In genomic region chr16:77951788-77952187, GRCh38 we compare ENCODE assay signal across 9 cellular contexts.
DNase-seq lines count a peak whose midpoint lies in the region; ATAC-seq and TF ChIP-seq lines count a peak whose summit lies in the region.
"Had no signal": no experiment of that assay in that cellular context is flagged by ENCODE, and none has a peak within 500 bp of the region (broad histone marks: within the 10 kb centered on the region; RNA-seq: fewer than 3 reads in every experiment).

No MANE protein-coding gene starts in this region.

- no peaks in the 10 kb centered on the region for H3K9me3 ChIP-seq in neural cell (ENCODE audit: low read length)

- peaks cover 23% of the 10 kb centered on the region for H3K27me3 Mint-ChIP-seq in WTC11 (ENCODE audit: low read depth)

- no peaks in the 10 kb centered on the region for H3K9me2 ChIP-seq in neural cell (ENCODE audit: insufficient read depth, low read length)

- DNase-seq in GM19238 (ENCODE audit: insufficient read length, low spot score) (peak; percentile 10), NCI-H1092 (lab: John Stamatoyannopoulos, UW) (peak; percentile 65), WTC11 (ENCODE audit: low spot score) (no peak), amygdala (lab: John Stamatoyannopoulos, UW) (no peak)
- no peak for DNase-seq in activated CD4-positive, alpha-beta T cell treated with anti-CD3 and anti-CD28 coated beads for 1 hour

- H3K9ac ChIP-seq in neural cell (ENCODE audit: low read length): no peak overlapping the region

- no peaks in the 10 kb centered on the region for H3K36me3 Mint-ChIP-seq in WTC11

- TF ChIP-seq RAD21 in neural cell (conservative IDR thresholded peaks at IDR 0.05): no peak

- H3K79me2 ChIP-seq in neural cell (replicated peaks; ENCODE audit: insufficient read depth, low read length): no peaks in the 10 kb centered on the region

- no peaks in the 10 kb centered on the region for H3K27me3 ChIP-seq in neural cell (ENCODE audit: insufficient read depth, low read depth, low read length)

- TF ChIP-seq EP300 in neural cell (conservative IDR thresholded peaks at IDR 0.05; ENCODE audit: poor library complexity, severe bottlenecking): no peak

- no peak overlapping the region for H3K27ac Mint-ChIP-seq in WTC11

- peak; percentile 43; the same call in 1 of the 2 replicates for TF ChIP-seq CTCF in WTC11 (IDR thresholded peaks at IDR 0.05)
- TF ChIP-seq CTCF in neural cell (IDR thresholded peaks at IDR 0.05; ENCODE audit: poor library complexity, severe bottlenecking): peak; percentile 35

- CTCF ChIA-PET in WTC11 (lab: Charles Lee): interaction anchor here (0.6 to 3.9 kb wide), 28 partner anchors 8 to 1287 kb away, joined by 3 to 47 read pairs (median 4); partner anchors contain the start of genes NUDT7 and WWOX

- no peak overlapping the region for H3K4me3 ChIP-seq in neural cell (ENCODE audit: low read length)
- H3K4me3 ChIP-seq: lung, SK-N-MC had no signal

- no peak overlapping the region for H3K27ac ChIP-seq in neural cell (ENCODE audit: low read length)
- H3K27ac ChIP-seq: SK-N-MC had no signal

- H3K4me2 ChIP-seq in neural cell (ENCODE audit: low read length): no peak overlapping the region

- H3F3A ChIP-seq in neural cell (ENCODE audit: insufficient read depth, low read length, poor library complexity, severe bottlenecking): no peaks in the 10 kb centered on the region

- no peaks in the 10 kb centered on the region for H4K20me1 ChIP-seq in neural cell (ENCODE audit: insufficient read depth)

- no peak overlapping the region for H3K4me3 Mint-ChIP-seq in WTC11

- peaks cover 48% of the 10 kb centered on the region for H3K4me1 Mint-ChIP-seq in WTC11

- POLR2A ChIA-PET in WTC11 (lab: Charles Lee): interaction anchor here (0.5 to 1.0 kb wide), 3 partner anchors 16 to 52 kb away, joined by 3 to 4 read pairs (median 4); no protein-coding TSS in a partner anchor

- ATAC-seq in WTC11: peak; percentile 74
- no peak for ATAC-seq in GM19463 (IDR thresholded peaks at IDR 0.05; ENCODE audit: unreplicated experiment)

- no peak overlapping the region for H2AFZ ChIP-seq in neural cell (ENCODE audit: low read depth, low read length)

- no peaks in the 10 kb centered on the region for H3K36me3 ChIP-seq in neural cell (ENCODE audit: insufficient read depth, low read length)

- peaks cover 3% of the 10 kb centered on the region; the same call in 1 of the 2 replicates for H3K9me3 Mint-ChIP-seq in WTC11

TF ChIP-seq in WTC11, 78 proteins besides CTCF, POLR2A, EP300 and RAD21 (continues in another document):
- no peak for TF ChIP-seq TP53 (CRISPR knock-in tag; IDR thresholded peaks at IDR 0.05)
- TF ChIP-seq ZNF416 (CRISPR knock-in tag; IDR thresholded peaks at IDR 0.05): no peak
- TF ChIP-seq ZNF317 (CRISPR knock-in tag; IDR thresholded peaks at IDR 0.05; ENCODE audit: borderline replicate concordance, low read depth): no peak
- TF ChIP-seq STAT6 (CRISPR knock-in tag; conservative IDR thresholded peaks at IDR 0.05; ENCODE audit: low read depth): no peak
- TF ChIP-seq, protein P1, sequence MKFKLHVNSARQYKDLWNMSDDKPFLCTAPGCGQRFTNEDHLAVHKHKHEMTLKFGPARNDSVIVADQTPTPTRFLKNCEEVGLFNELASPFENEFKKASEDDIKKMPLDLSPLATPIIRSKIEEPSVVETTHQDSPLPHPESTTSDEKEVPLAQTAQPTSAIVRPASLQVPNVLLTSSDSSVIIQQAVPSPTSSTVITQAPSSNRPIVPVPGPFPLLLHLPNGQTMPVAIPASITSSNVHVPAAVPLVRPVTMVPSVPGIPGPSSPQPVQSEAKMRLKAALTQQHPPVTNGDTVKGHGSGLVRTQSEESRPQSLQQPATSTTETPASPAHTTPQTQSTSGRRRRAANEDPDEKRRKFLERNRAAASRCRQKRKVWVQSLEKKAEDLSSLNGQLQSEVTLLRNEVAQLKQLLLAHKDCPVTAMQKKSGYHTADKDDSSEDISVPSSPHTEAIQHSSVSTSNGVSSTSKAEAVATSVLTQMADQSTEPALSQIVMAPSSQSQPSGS (CRISPR knock-in tag; IDR thresholded peaks at IDR 0.05; ENCODE audit: borderline replicate concordance, low read depth): no peak
- no peak for TF ChIP-seq FOXP1 (CRISPR knock-in tag; IDR thresholded peaks at IDR 0.05; ENCODE audit: borderline replicate concordance)
- TF ChIP-seq CREB1 (CRISPR knock-in tag; IDR thresholded peaks at IDR 0.05): no peak
- no peak for TF ChIP-seq JUN (CRISPR knock-in tag; IDR thresholded peaks at IDR 0.05)
- TF ChIP-seq FOXK1 (CRISPR knock-in tag; IDR thresholded peaks at IDR 0.05): no peak
- TF ChIP-seq ZNF232 (CRISPR knock-in tag; IDR thresholded peaks at IDR 0.05): no peak

TF ChIP-seq in neural cell, 6 proteins besides CTCF, POLR2A, EP300 and RAD21:
- TF ChIP-seq MXI1 (conservative IDR thresholded peaks at IDR 0.05; ENCODE audit: poor library complexity, severe bottlenecking): no peak
- TF ChIP-seq, protein P2, sequence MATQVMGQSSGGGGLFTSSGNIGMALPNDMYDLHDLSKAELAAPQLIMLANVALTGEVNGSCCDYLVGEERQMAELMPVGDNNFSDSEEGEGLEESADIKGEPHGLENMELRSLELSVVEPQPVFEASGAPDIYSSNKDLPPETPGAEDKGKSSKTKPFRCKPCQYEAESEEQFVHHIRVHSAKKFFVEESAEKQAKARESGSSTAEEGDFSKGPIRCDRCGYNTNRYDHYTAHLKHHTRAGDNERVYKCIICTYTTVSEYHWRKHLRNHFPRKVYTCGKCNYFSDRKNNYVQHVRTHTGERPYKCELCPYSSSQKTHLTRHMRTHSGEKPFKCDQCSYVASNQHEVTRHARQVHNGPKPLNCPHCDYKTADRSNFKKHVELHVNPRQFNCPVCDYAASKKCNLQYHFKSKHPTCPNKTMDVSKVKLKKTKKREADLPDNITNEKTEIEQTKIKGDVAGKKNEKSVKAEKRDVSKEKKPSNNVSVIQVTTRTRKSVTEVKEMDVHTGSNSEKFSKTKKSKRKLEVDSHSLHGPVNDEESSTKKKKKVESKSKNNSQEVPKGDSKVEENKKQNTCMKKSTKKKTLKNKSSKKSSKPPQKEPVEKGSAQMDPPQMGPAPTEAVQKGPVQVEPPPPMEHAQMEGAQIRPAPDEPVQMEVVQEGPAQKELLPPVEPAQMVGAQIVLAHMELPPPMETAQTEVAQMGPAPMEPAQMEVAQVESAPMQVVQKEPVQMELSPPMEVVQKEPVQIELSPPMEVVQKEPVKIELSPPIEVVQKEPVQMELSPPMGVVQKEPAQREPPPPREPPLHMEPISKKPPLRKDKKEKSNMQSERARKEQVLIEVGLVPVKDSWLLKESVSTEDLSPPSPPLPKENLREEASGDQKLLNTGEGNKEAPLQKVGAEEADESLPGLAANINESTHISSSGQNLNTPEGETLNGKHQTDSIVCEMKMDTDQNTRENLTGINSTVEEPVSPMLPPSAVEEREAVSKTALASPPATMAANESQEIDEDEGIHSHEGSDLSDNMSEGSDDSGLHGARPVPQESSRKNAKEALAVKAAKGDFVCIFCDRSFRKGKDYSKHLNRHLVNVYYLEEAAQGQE (IDR thresholded peaks at IDR 0.05; ENCODE audit: borderline replicate concordance): no peak
- TF ChIP-seq SMC3 (conservative IDR thresholded peaks at IDR 0.05; ENCODE audit: poor library complexity): no peak
- no peak for TF ChIP-seq EZH2 (IDR thresholded peaks at IDR 0.05; ENCODE audit: borderline replicate concordance, insufficient read depth, low read length, poor library complexity, severe bottlenecking)
- no peak for TF ChIP-seq TAF1 (IDR thresholded peaks at IDR 0.05; ENCODE audit: low read depth)
- TF ChIP-seq POLR2AphosphoS5 (IDR thresholded peaks at IDR 0.05): no peak
TF ChIP-seq in neural cell: peak in this region for 0.

Comparison
In these comparisons a context has a peak if more than half of its experiments do, and no peak if none do; other contexts are left out.
1. DNase-seq: peak in GM19238 (single experiment) and NCI-H1092 (single experiment); none in WTC11 (single experiment), amygdala (0 of 56) and activated CD4-positive, alpha-beta T cell treated with anti-CD3 and anti-CD28 coated beads for 1 hour (single experiment).